Comparison of ENCODE assay signal across 8 cellular contexts in the genomic region with DNA sequence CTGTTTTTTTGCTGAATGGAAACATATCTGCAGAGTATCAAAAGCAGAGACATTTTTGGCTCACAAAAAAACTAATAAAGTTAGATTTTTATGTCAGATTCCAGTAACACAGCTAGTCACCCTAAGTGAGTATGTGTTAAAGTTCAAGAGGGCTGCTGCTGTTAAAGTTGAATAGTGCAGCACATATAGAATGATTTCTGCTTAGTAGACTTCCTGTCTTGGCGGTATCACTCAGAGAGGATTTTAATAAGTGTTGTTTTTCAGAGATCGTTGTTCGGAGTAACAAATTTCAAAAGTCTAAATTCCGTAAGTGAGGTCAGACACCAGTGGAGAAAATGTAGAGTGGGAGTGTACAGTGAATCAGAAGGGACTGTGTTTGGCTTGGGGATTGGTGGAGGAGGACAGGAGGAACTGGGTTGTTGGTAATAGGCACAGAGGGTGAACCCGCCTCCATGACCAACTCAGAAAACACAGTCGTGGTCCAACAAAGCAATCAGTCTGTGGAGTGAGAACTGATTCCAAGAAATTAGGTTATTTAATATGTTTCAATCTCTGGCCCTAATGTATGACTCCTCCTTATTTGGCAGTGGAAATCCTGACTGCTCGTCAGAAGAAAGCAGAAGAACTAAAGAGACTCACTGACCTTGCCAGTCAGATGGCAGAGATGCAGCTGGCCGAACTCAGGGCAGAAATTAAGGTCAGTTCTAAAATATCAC. TPM values are rescaled to one million over a fixed set of nuclear protein-coding genes. Genes with fewer than 3 reads are reported as not detected.
DNase-seq lines count a peak whose midpoint lies in the region; ATAC-seq and TF ChIP-seq lines count a peak whose summit lies in the region.

No MANE protein-coding gene starts in this region.

- DNase-seq in activated T-cell treated with anti-CD3 and anti-CD28 coated beads, Interleukin-2, amount 50 U/mL, for 24 hours = peak; percentile 50
- peak; percentile 42 for DNase-seq in left cardiac atrium
- peak; percentile 22 for DNase-seq in stimulated activated CD4-positive, alpha-beta T cell treated with anti-CD3 and anti-CD28 coated beads, Interleukin-2, amount 100 ng/mL, for 4 hours (ENCODE audit: low read depth)
- no peak for DNase-seq in D341Med (ENCODE audit: low spot score)
- DNase-seq in GF-D8 (lab: John Stamatoyannopoulos, UW) = no peak
- DNase-seq in islet precursor cell = no peak

- H3K27ac Mint-ChIP-seq in activated T-cell treated with anti-CD3 and anti-CD28 coated beads, Interleukin-2, amount 50 U/mL, for 24 hours = peak overlapping the region; percentile 90

- H3K36me3 Mint-ChIP-seq in activated T-cell treated with anti-CD3 and anti-CD28 coated beads, Interleukin-2, amount 50 U/mL, for 24 hours (ENCODE audit: low read depth) = peaks cover 5% of the 10 kb centered on the region

- ATAC-seq in GM18511 (IDR thresholded peaks at IDR 0.05; ENCODE audit: unreplicated experiment) (peak; percentile 48), left cardiac atrium (peak; percentile 94 to 96), GM18505 (IDR thresholded peaks at IDR 0.05; ENCODE audit: unreplicated experiment) (no peak)

- intact Hi-C loops in left cardiac atrium (cut with DNase I) = loop anchor here in 1 of 2 donors (10.0 kb wide), 1 partner anchor 162 kb away; a partner anchor contains a TSS

- H3K4me1 Mint-ChIP-seq in activated T-cell treated with anti-CD3 and anti-CD28 coated beads, Interleukin-2, amount 50 U/mL, for 24 hours (ENCODE audit: low read depth) = peaks cover 76% of the 10 kb centered on the region

- no peaks in the 10 kb centered on the region for H3K9me3 Mint-ChIP-seq in activated T-cell treated with anti-CD3 and anti-CD28 coated beads, Interleukin-2, amount 50 U/mL, for 24 hours

- TF ChIP-seq POLR2A in GM18505 (IDR thresholded peaks at IDR 0.05; ENCODE audit: borderline replicate concordance, extremely low read depth, insufficient read depth, insufficient read length) = no peak

- H3K27me3 Mint-ChIP-seq in activated T-cell treated with anti-CD3 and anti-CD28 coated beads, Interleukin-2, amount 50 U/mL, for 24 hours = no peaks in the 10 kb centered on the region

- peak overlapping the region; percentile 53 for H3K4me3 Mint-ChIP-seq in activated T-cell treated with anti-CD3 and anti-CD28 coated beads, Interleukin-2, amount 50 U/mL, for 24 hours

RNA-seq across cellular contexts. Expression of a gene that starts 43.0 kb away (rescaled TPM):
- total RNA-seq in left cardiac atrium = 10 to 100 TPM in 1 of 2 donors, 1 to 10 TPM in 1; 9.1 to 10.4 TPM

RNA-seq across cellular contexts. Expression of a gene that starts 59.1 kb away (rescaled TPM):
- 1 to 10 TPM; 1.6 to 2.2 TPM for total RNA-seq in left cardiac atrium

Comparison
In these comparisons a context has a peak if more than half of its experiments do, and no peak if none do; other contexts are left out.
1. DNase-seq: peak in activated T-cell treated with anti-CD3 and anti-CD28 coated beads, Interleukin-2, amount 50 U/mL, for 24 hours (single experiment), left cardiac atrium (single experiment) and stimulated activated CD4-positive, alpha-beta T cell treated with anti-CD3 and anti-CD28 coated beads, Interleukin-2, amount 100 ng/mL, for 4 hours (single experiment); none in D341Med (single experiment), GF-D8 (single experiment) and islet precursor cell (single experiment).